Comparison of ENCODE assay signal across 2 cellular contexts in the genomic region with DNA sequence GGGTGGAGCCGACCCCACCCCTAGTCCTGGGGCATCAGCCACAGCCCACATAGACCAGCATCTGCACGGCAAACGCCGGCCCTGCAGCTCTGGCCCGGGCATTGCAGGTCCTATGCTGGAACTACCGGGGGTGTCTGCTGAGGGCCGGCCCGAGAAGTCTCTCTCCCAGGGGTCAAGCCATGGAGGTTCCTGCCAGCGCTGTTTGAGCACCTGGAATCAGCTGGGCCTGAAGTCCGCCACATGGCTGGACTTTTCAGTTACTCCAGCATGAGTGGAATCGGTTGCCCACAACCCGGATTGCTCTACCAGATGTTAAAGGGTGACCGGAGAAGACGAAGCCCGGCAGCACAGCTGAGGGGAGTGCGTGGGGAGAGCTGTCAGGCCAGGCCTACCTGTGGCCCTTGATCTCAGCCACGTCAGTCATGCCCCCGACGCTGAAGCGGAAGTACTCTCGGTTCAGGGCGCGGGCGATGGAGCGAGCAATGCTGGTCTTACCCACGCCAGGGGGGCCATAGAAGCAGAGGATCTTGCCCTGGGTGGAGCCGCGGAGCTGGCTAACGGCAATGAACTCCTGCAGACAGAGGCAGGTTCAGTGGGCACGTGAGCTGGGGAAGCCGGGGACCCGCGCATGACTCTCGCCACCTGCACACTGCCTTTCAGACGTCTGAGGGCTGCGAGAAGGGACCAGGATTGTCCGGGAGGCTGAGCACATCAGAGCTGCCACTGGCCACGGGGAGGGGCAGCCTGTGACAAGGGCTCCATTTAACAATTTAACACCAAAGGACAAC.
TF ChIP-seq lines count a peak whose summit lies in the region.

No MANE protein-coding gene starts in this region.

TF ChIP-seq in HEK293, 187 proteins besides CTCF, POLR2A, EP300 and RAD21:
- TF ChIP-seq ZNF391 (tag by site-specific recombination; IDR thresholded peaks at IDR 0.05; ENCODE audit: borderline replicate concordance, low read depth), result 0 out of 2 replicates have a peak, but pooled peaks have one; percentile 11
- no peak for TF ChIP-seq ZNF48 (tag by site-specific recombination; IDR thresholded peaks at IDR 0.05)

TF ChIP-seq in K562, 482 proteins besides CTCF, POLR2A, EP300 and RAD21:
- no peak for TF ChIP-seq CBX3 (IDR thresholded peaks at IDR 0.05; ENCODE audit: borderline replicate concordance in 1 of 2, low read length in 2 of 2)
- TF ChIP-seq ZNF75A (CRISPR knock-in tag; IDR thresholded peaks at IDR 0.05), result no peak
- no peak for TF ChIP-seq NCOA2 (IDR thresholded peaks at IDR 0.05; ENCODE audit: partially characterized antibody in 2 of 2)
- TF ChIP-seq POLR2G (IDR thresholded peaks at IDR 0.05; ENCODE audit: low read depth, low read length), result peak; percentile 71
- TF ChIP-seq, protein P1, sequence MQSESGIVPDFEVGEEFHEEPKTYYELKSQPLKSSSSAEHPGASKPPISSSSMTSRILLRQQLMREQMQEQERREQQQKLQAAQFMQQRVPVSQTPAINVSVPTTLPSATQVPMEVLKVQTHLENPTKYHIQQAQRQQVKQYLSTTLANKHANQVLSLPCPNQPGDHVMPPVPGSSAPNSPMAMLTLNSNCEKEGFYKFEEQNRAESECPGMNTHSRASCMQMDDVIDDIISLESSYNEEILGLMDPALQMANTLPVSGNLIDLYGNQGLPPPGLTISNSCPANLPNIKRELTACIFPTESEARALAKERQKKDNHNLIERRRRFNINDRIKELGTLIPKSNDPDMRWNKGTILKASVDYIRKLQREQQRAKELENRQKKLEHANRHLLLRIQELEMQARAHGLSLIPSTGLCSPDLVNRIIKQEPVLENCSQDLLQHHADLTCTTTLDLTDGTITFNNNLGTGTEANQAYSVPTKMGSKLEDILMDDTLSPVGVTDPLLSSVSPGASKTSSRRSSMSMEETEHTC (IDR thresholded peaks at IDR 0.05), result no peak
- TF ChIP-seq, protein P2, sequence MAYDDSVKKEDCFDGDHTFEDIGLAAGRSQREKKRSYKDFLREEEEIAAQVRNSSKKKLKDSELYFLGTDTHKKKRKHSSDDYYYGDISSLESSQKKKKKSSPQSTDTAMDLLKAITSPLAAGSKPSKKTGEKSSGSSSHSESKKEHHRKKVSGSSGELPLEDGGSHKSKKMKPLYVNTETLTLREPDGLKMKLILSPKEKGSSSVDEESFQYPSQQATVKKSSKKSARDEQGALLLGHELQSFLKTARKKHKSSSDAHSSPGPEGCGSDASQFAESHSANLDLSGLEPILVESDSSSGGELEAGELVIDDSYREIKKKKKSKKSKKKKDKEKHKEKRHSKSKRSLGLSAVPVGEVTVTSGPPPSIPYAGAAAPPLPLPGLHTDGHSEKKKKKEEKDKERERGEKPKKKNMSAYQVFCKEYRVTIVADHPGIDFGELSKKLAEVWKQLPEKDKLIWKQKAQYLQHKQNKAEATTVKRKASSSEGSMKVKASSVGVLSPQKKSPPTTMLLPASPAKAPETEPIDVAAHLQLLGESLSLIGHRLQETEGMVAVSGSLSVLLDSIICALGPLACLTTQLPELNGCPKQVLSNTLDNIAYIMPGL (CRISPR knock-in tag; IDR thresholded peaks at IDR 0.05), result no peak
- no peak for TF ChIP-seq CBX2 (IDR thresholded peaks at IDR 0.05; ENCODE audit: insufficient read depth, low read length, poor library complexity, severe bottlenecking)
- no peak for TF ChIP-seq GTF2F1 (IDR thresholded peaks at IDR 0.05; ENCODE audit: low read depth, low read length)
- TF ChIP-seq, protein P3, sequence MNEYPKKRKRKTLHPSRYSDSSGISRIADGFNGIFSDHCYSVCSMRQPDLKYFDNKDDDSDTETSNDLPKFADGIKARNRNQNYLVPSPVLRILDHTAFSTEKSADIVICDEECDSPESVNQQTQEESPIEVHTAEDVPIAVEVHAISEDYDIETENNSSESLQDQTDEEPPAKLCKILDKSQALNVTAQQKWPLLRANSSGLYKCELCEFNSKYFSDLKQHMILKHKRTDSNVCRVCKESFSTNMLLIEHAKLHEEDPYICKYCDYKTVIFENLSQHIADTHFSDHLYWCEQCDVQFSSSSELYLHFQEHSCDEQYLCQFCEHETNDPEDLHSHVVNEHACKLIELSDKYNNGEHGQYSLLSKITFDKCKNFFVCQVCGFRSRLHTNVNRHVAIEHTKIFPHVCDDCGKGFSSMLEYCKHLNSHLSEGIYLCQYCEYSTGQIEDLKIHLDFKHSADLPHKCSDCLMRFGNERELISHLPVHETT (CRISPR knock-in tag; conservative IDR thresholded peaks at IDR 0.05 in 1 of 2, IDR thresholded peaks at IDR 0.05 in 1 of 2), result no peak
- TF ChIP-seq, protein P4, sequence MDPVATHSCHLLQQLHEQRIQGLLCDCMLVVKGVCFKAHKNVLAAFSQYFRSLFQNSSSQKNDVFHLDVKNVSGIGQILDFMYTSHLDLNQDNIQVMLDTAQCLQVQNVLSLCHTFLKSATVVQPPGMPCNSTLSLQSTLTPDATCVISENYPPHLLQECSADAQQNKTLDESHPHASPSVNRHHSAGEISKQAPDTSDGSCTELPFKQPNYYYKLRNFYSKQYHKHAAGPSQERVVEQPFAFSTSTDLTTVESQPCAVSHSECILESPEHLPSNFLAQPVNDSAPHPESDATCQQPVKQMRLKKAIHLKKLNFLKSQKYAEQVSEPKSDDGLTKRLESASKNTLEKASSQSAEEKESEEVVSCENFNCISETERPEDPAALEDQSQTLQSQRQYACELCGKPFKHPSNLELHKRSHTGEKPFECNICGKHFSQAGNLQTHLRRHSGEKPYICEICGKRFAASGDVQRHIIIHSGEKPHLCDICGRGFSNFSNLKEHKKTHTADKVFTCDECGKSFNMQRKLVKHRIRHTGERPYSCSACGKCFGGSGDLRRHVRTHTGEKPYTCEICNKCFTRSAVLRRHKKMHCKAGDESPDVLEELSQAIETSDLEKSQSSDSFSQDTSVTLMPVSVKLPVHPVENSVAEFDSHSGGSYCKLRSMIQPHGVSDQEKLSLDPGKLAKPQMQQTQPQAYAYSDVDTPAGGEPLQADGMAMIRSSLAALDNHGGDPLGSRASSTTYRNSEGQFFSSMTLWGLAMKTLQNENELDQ (CRISPR knock-in tag; IDR thresholded peaks at IDR 0.05; ENCODE audit: borderline replicate concordance), result no peak
- TF ChIP-seq PHF21A (IDR thresholded peaks at IDR 0.05; ENCODE audit: borderline replicate concordance, low read depth), result no peak
- TF ChIP-seq, protein P5, sequence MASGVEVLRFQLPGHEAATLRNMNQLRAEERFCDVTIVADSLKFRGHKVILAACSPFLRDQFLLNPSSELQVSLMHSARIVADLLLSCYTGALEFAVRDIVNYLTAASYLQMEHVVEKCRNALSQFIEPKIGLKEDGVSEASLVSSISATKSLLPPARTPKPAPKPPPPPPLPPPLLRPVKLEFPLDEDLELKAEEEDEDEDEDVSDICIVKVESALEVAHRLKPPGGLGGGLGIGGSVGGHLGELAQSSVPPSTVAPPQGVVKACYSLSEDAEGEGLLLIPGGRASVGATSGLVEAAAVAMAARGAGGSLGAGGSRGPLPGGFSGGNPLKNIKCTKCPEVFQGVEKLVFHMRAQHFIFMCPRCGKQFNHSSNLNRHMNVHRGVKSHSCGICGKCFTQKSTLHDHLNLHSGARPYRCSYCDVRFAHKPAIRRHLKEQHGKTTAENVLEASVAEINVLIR (CRISPR knock-in tag; IDR thresholded peaks at IDR 0.05), result no peak
- no peak for TF ChIP-seq ZBTB1 (CRISPR knock-in tag; IDR thresholded peaks at IDR 0.05; ENCODE audit: borderline replicate concordance, low read depth)
- TF ChIP-seq ZFP30 (CRISPR knock-in tag; IDR thresholded peaks at IDR 0.05; ENCODE audit: borderline replicate concordance), result no peak
- TF ChIP-seq, protein P6, sequence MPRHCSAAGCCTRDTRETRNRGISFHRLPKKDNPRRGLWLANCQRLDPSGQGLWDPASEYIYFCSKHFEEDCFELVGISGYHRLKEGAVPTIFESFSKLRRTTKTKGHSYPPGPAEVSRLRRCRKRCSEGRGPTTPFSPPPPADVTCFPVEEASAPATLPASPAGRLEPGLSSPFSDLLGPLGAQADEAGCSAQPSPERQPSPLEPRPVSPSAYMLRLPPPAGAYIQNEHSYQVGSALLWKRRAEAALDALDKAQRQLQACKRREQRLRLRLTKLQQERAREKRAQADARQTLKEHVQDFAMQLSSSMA (CRISPR knock-in tag; IDR thresholded peaks at IDR 0.05), result no peak
- no peak for TF ChIP-seq BCL6 (CRISPR knock-in tag; IDR thresholded peaks at IDR 0.05)
- TF ChIP-seq PYGO2 (tag; IDR thresholded peaks at IDR 0.05), result no peak
- TF ChIP-seq RBM22 (IDR thresholded peaks at IDR 0.05; ENCODE audit: low read depth, low read length, poor library complexity, severe bottlenecking), result peak; percentile 84
- peak; percentile 56; the same call in 1 of the 2 replicates for TF ChIP-seq RBFOX2 (IDR thresholded peaks at IDR 0.05; ENCODE audit: low read depth, low read length)
- TF ChIP-seq FUS (optimal IDR thresholded peaks at IDR 0.05; ENCODE audit: low read depth, low read length), result no peak
- TF ChIP-seq, protein P7, sequence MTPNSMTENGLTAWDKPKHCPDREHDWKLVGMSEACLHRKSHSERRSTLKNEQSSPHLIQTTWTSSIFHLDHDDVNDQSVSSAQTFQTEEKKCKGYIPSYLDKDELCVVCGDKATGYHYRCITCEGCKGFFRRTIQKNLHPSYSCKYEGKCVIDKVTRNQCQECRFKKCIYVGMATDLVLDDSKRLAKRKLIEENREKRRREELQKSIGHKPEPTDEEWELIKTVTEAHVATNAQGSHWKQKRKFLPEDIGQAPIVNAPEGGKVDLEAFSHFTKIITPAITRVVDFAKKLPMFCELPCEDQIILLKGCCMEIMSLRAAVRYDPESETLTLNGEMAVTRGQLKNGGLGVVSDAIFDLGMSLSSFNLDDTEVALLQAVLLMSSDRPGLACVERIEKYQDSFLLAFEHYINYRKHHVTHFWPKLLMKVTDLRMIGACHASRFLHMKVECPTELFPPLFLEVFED (CRISPR knock-in tag; conservative IDR thresholded peaks at IDR 0.05), result no peak
